8 cellular contexts compared by ENCODE assay signal in genomic region chr1:226939439-226940028, GRCh38. TPM values are rescaled to one million over a fixed set of nuclear protein-coding genes. Genes with fewer than 3 reads are reported as not detected.
DNase-seq lines count a peak whose midpoint lies in the region; ATAC-seq and TF ChIP-seq lines count a peak whose summit lies in the region.

No MANE protein-coding gene starts in this region.

- peaks cover 0 to 49% (median 3%) of the 10 kb centered on the region in 4 donors for H3K4me1 ChIP-seq in Peyer's patch
- peaks cover 10% of the 10 kb centered on the region for H3K4me1 ChIP-seq in iPS DF 6.9 (ENCODE audit: control insufficient read depth, insufficient read depth, low read length)

- no peak for TF ChIP-seq CTCF in Peyer's patch (IDR thresholded peaks at IDR 0.05)

- peak; percentile 89 to 94 for TF ChIP-seq POLR2A in Peyer's patch (IDR thresholded peaks at IDR 0.05)

- no CpG with 5 or more reads among the region's 51 CpGs for WGBS in iPS DF 6.9 (ENCODE audit: insufficient coverage, insufficient read length)

- H3K4me3 ChIP-seq in Peyer's patch (peak overlapping the region; percentile 74 to 92 (median 82)), iPS DF 6.9 (ENCODE audit: low read length) (peak overlapping the region; percentile 36; the same call in 1 of the 2 replicates), skeletal muscle cell (ENCODE audit: low read depth, low read length) (peak overlapping the region; percentile 78)

- no peaks in the 10 kb centered on the region for H3K36me3 ChIP-seq in Peyer's patch
- no peaks in the 10 kb centered on the region for H3K36me3 ChIP-seq in iPS DF 6.9 (ENCODE audit: control insufficient read depth, insufficient read depth, low read length)

- H3K27me3 ChIP-seq in Peyer's patch, result no peaks in the 10 kb centered on the region
- no peaks in the 10 kb centered on the region; the same call in 1 of the 2 replicates for H3K27me3 ChIP-seq in iPS DF 6.9 (ENCODE audit: control insufficient read depth, insufficient read depth, low read length)

- peak; percentile 25 for ATAC-seq in GM21360 (IDR thresholded peaks at IDR 0.05; ENCODE audit: unreplicated experiment)
- ATAC-seq in HG03575 (IDR thresholded peaks at IDR 0.05; ENCODE audit: extremely low read depth, insufficient number of reproducible peaks, low FRiP score, unreplicated experiment), result peak; percentile 0

- DNase-seq in Daoy (ENCODE audit: low read depth), result peak; percentile 67
- DNase-seq in Peyer's patch, result peak; percentile 76 to 86 (median 79)
- peak; percentile 16 for DNase-seq in iPS DF 6.9 (ENCODE audit: low read depth, low spot score)
- no peak for DNase-seq in skeletal muscle cell (ENCODE audit: low read depth)
- DNase-seq in NCI-H1694 treated with DMSO at 0.1 percent for 48 hours (lab: John Stamatoyannopoulos, UW), result no peak

- H3K9me3 ChIP-seq in Peyer's patch, result peaks cover 0 to 10% (median 0%) of the 10 kb centered on the region in 4 donors
- no peaks in the 10 kb centered on the region for H3K9me3 ChIP-seq in iPS DF 6.9 (ENCODE audit: control insufficient read depth, insufficient read depth, low read length)

- H3K27ac ChIP-seq in Peyer's patch (peak overlapping the region; percentile 85 to 99 (median 92)), angular gyrus (ENCODE audit: low read depth, low read length) (peak overlapping the region; percentile 99), iPS DF 6.9 (ENCODE audit: low read length) (no peak overlapping the region)

RNA-seq across cellular contexts. Expression of gene COQ8A, which starts 0.6 kb away (rescaled TPM):
- total RNA-seq in Daoy (2014; rRNA removed; shearing (Covaris generic)), result 15.5 and 21.3 TPM in 2 replicates
- total RNA-seq in Peyer's patch, result 100 to 1,000 TPM in 1 of 4 donors, 10 to 100 TPM in 3; 25.2 to 108 (median 48.3) TPM

Comparison
In these comparisons a context has a peak if more than half of its experiments do, and no peak if none do; other contexts are left out.
1. DNase-seq: peak in Daoy (single experiment), Peyer's patch (3 of 3) and iPS DF 6.9 (single experiment); none in skeletal muscle cell (single experiment) and NCI-H1694 treated with DMSO at 0.1 percent for 48 hours (single experiment).
2. Peak in every context shown above with its lines, with median percentiles within 50 percentile points of each other: H3K4me3 ChIP-seq.